In genomic region chr1:27235827-27236226, GRCh38 we compare ENCODE assay signal across 9 cellular contexts. TPM values are rescaled to one million over a fixed set of nuclear protein-coding genes. Genes with fewer than 3 reads are reported as not detected.
A peak's percentile ranks its signal among the peaks of the same experiment; 100 is the strongest.
DNase-seq lines count a peak whose midpoint lies in the region; ATAC-seq and TF ChIP-seq lines count a peak whose summit lies in the region.
"Had no signal": no experiment of that assay in that cellular context is flagged by ENCODE, and none has a peak within 500 bp of the region (broad histone marks: within the 10 kb centered on the region; RNA-seq: fewer than 3 reads in every experiment).

No MANE protein-coding gene starts in this region.

- H3K36me3 ChIP-seq in GM23338 (ENCODE audit: insufficient read depth) (no peaks in the 10 kb centered on the region), SJSA1 (no peaks in the 10 kb centered on the region)

- H3K4me3 ChIP-seq in GM23338 (peak overlapping the region; percentile 84), SJSA1 (peak overlapping the region; percentile 46; the same call in 1 of the 2 replicates), fibroblast of villous mesenchyme (ENCODE audit: low read depth, low read length) (peak overlapping the region; percentile 71), skin epidermis (peak overlapping the region; percentile 65 to 98 (median 89))

- H4K20me1 ChIP-seq in GM23338 (replicated peaks; ENCODE audit: insufficient read depth): no peaks in the 10 kb centered on the region; the same call in 1 of the 2 replicates

- H3K27ac ChIP-seq in GM23338 (ENCODE audit: low read depth) (no peak overlapping the region), SJSA1 (no peak overlapping the region), skin epidermis (peak overlapping the region in 17 of 21 experiments; percentile 60 to 96 (median 89))

- peaks cover 10% of the 10 kb centered on the region for H3K27me3 Mint-ChIP-seq in GM23338 (ENCODE audit: insufficient read depth, low read depth, poor library complexity)

- H3K4me1 ChIP-seq in GM23338 (ENCODE audit: insufficient read depth) (peaks cover 9% of the 10 kb centered on the region), SJSA1 (replicated peaks) (peaks cover 12% of the 10 kb centered on the region)

- no peaks in the 10 kb centered on the region for H3K9me3 ChIP-seq in SJSA1 (replicated peaks)

- no peaks in the 10 kb centered on the region for H3K9me2 ChIP-seq in GM23338 (ENCODE audit: insufficient read depth)

- H3K9me3 Mint-ChIP-seq in GM23338: no peaks in the 10 kb centered on the region; the same call in 2 of the 3 replicates

- no peaks in the 10 kb centered on the region for H3K36me3 Mint-ChIP-seq in GM23338 (ENCODE audit: low read depth)

- DNase-seq in GM23338 (ENCODE audit: low spot score) (no peak), SJSA1 (ENCODE audit: low read depth in 1 of 2, low spot score in 2 of 2) (no peak), fibroblast of villous mesenchyme (ENCODE audit: low read depth) (peak; percentile 21), HUDEP-2 (lab: John Stamatoyannopoulos, UW; ENCODE audit: unreplicated experiment in 76 of 76) (no peak), HuH-7 (ENCODE audit: low spot score) (no peak)
- DNase-seq: NCI-H1694 treated with DMSO at 0.1 percent for 48 hours had no signal

- H2AFZ ChIP-seq in GM23338: 0 out of 2 replicates have a peak overlapping the region, but pooled peaks have one; percentile 91

- TF ChIP-seq CTCF in GM23338 (conservative IDR thresholded peaks at IDR 0.05; ENCODE audit: low read depth in 2 of 2) (no peak), fibroblast of villous mesenchyme (IDR thresholded peaks at IDR 0.05; ENCODE audit: insufficient read depth, low read depth, low read length) (no peak)

- ATAC-seq in GM23338: no peak
- ATAC-seq in GM18868 (IDR thresholded peaks at IDR 0.05; ENCODE audit: unreplicated experiment): no peak
- ATAC-seq in HG02970 (IDR thresholded peaks at IDR 0.05; ENCODE audit: low FRiP score, unreplicated experiment): no peak

- H3K4me3 Mint-ChIP-seq in GM23338: peak overlapping the region; percentile 93

- H3F3A ChIP-seq in GM23338 (replicated peaks; ENCODE audit: low read depth): 0 out of 2 replicates have a peak, but pooled peaks cover 6% of the 10 kb centered on the region

- H3K4me2 ChIP-seq in GM23338: peak overlapping the region; percentile 98

- H3K79me2 ChIP-seq in GM23338 (replicated peaks; ENCODE audit: insufficient read depth): 0 out of 2 replicates have a peak, but pooled peaks cover 4% of the 10 kb centered on the region

- H3K27ac Mint-ChIP-seq in GM23338: no peak overlapping the region

- peaks cover 16% of the 10 kb centered on the region for H3K4me1 Mint-ChIP-seq in GM23338

- H3K27me3 ChIP-seq in GM23338 (ENCODE audit: insufficient read depth): peaks cover 11% of the 10 kb centered on the region; the same call in 1 of the 2 replicates
- no peaks in the 10 kb centered on the region for H3K27me3 ChIP-seq in SJSA1 (replicated peaks)

TF ChIP-seq in GM23338, 12 proteins besides CTCF, POLR2A, EP300 and RAD21 (continues in another document):
- TF ChIP-seq REST (IDR thresholded peaks at IDR 0.05; ENCODE audit: unreplicated experiment) (no peak), EZH2 (IDR thresholded peaks at IDR 0.05; ENCODE audit: low read depth, unreplicated experiment) (no peak), NANOG (IDR thresholded peaks at IDR 0.05; ENCODE audit: borderline replicate concordance) (no peak), ZNF462 (CRISPR knock-in tag; IDR thresholded peaks at IDR 0.05) (no peak), ETS1 (IDR thresholded peaks at IDR 0.05) (no peak)

RNA-seq across cellular contexts. Expression of gene WDTC1, which starts 1.4 kb away (rescaled TPM):
- 13.9 and 14.0 TPM in 2 replicates for total RNA-seq in GM23338 (2014; rRNA removed; shearing (Covaris generic))
- 3.4 and 3.8 TPM in 2 replicates for polyA plus RNA-seq in GM23338 (2016; fragmentation: Nextera tagmentation; extraction: Ambion mirVana)
- 5.6 and 11.9 TPM in 2 replicates for total RNA-seq in SJSA1 (2014; rRNA removed; shearing (Covaris generic))
- 20.0 and 21.2 TPM in 2 replicates for total RNA-seq in fibroblast of villous mesenchyme

Comparison
In these comparisons a context has a peak if more than half of its experiments do, and no peak if none do; other contexts are left out.
1. H3K27ac ChIP-seq: peak in skin epidermis (17 of 21); none in GM23338 (single experiment) and SJSA1 (single experiment).
2. Peak in every context shown above with its lines, with median percentiles within 50 percentile points of each other: H3K4me3 ChIP-seq.